In the genomic region with DNA sequence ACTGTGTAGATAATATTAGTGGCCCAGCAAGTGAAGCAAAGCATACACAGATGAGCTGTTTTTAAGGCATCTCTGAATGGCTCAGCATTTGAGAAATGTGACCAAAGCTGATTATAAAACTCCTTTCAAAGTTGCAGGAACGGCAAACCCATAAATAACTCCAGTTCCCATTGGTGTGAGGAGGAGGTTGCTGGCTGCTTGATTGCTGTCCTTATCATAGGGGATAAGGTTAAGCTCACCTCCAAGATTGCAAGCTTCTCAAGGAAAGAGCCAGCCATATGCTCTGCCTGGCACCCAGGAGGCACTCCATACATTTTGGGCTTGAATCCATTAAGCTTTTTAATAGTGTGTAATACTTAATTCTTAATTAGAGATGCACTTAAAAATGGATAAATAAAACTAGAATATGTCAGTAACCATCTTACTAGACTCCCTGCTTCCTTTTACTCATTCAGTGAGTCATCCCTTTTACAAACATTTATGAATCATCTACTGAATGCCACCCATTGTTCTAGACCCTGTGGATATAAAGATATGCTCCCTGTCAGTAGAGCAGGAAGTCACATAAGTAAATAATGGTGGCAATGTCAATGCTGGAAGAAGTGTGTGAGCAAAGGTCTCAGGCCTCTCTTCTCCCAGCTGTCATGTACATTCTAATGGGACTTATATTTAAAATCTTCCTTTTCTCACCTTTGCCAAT, we compare ENCODE assay signal across 8 cellular contexts.
DNase-seq lines count a peak whose midpoint lies in the region; ATAC-seq and TF ChIP-seq lines count a peak whose summit lies in the region.

No MANE protein-coding gene starts in this region.

- TF ChIP-seq CTCF in Panc1 (IDR thresholded peaks at IDR 0.05) (no peak), nephron progenitor cell (IDR thresholded peaks at IDR 0.05) (no peak)

- H3K4me1 ChIP-seq in Panc1 (ENCODE audit: control insufficient read depth, insufficient read depth, low read length): peaks cover 76% of the 10 kb centered on the region

- peaks cover 18% of the 10 kb centered on the region for H3K36me3 Mint-ChIP-seq in nephron progenitor cell (ENCODE audit: low read depth)

- H3K9me3 Mint-ChIP-seq in nephron progenitor cell: peaks cover 7% of the 10 kb centered on the region

- H3K27ac Mint-ChIP-seq in nephron progenitor cell: no peak overlapping the region

- no peaks in the 10 kb centered on the region for H3K27me3 Mint-ChIP-seq in nephron progenitor cell (ENCODE audit: low read depth, poor library complexity)

- POLR2A ChIA-PET in Panc1 (lab: Charles Lee): interaction anchor here (0.6 to 1.2 kb wide), 6 partner anchors 18 to 449 kb away, joined by 3 to 8 read pairs (median 4); no protein-coding TSS in a partner anchor

- H3K27ac ChIP-seq in Panc1 (ENCODE audit: low read length): peak overlapping the region; percentile 100

- H3K27me3 ChIP-seq in Panc1 (ENCODE audit: control insufficient read depth, insufficient read depth, low read length): no peaks in the 10 kb centered on the region

- peak overlapping the region in 1 of 2 experiments; percentile 42; a peak in 1 of 4 replicates for H3K4me3 ChIP-seq in Panc1 (ENCODE audit: low read depth in 2 of 2, low read length in 2 of 2)

- peaks cover 40% of the 10 kb centered on the region for H3K4me1 Mint-ChIP-seq in nephron progenitor cell

- in situ Hi-C loops in Panc1 (cut with HindIII; ENCODE audit: low pct_unique_long_range_greater_than_20kb, low sequenced_read_pairs): no loop called here

- H3K9me3 ChIP-seq in Panc1 (ENCODE audit: control insufficient read depth, insufficient read depth, low read depth, low read length): peaks cover 6% of the 10 kb centered on the region; the same call in 1 of the 2 replicates

- peak; percentile 52 for ATAC-seq in HG03039 (IDR thresholded peaks at IDR 0.05; ENCODE audit: unreplicated experiment)
- peak; percentile 85 for ATAC-seq in Panc1

- no TSS peak for BruUV-seq in Panc1 (replicated peaks; lab: Mats Ljungman, UMichigan)

- no peak overlapping the region for H3K4me3 Mint-ChIP-seq in nephron progenitor cell

- H3K36me3 ChIP-seq in Panc1 (ENCODE audit: control insufficient read depth, insufficient read depth, low read length): no peaks in the 10 kb centered on the region; the same call in 1 of the 2 replicates

- CTCF ChIA-PET in Panc1 (lab: Charles Lee): interaction anchor here (0.7 kb wide), 1 partner anchor 164 kb away, joined by 3 read pairs; no protein-coding TSS in a partner anchor

- intact Hi-C loops in Panc1 (cut with micrococcal nuclease; ENCODE audit: unreplicated experiment): no loop called here

- peak; percentile 89 for DNase-seq in EL
- peak; percentile 97 for DNase-seq in Panc1 (ENCODE audit: low read depth, low spot score)
- DNase-seq in dermis microvascular lymphatic vessel endothelial cell (ENCODE audit: low read depth in 2 of 2): peak; percentile 76 to 95
- DNase-seq in myocyte (ENCODE audit: low read depth): peak; percentile 48
- DNase-seq in stimulated activated CD4-positive, alpha-beta T cell treated with anti-CD3 and anti-CD28 coated beads, Interleukin-2, amount 100 ng/mL, for 24 hours: no peak
- DNase-seq in nephron progenitor cell: no peak
- DNase-seq in activated naive CD4-positive, alpha-beta T cell treated with Interleukin-2 at 50 U/mL for 16 hours: no peak

Comparison
In these comparisons a context has a peak if more than half of its experiments do, and no peak if none do; other contexts are left out.
1. DNase-seq: peak in EL (single experiment), Panc1 (single experiment), dermis microvascular lymphatic vessel endothelial cell (2 of 2) and myocyte (single experiment); none in stimulated activated CD4-positive, alpha-beta T cell treated with anti-CD3 and anti-CD28 coated beads, Interleukin-2, amount 100 ng/mL, for 24 hours (0 of 2), nephron progenitor cell (single experiment) and activated naive CD4-positive, alpha-beta T cell treated with Interleukin-2 at 50 U/mL for 16 hours (single experiment).